Comparison of ENCODE assay signal across 27 cellular contexts in the genomic region with DNA sequence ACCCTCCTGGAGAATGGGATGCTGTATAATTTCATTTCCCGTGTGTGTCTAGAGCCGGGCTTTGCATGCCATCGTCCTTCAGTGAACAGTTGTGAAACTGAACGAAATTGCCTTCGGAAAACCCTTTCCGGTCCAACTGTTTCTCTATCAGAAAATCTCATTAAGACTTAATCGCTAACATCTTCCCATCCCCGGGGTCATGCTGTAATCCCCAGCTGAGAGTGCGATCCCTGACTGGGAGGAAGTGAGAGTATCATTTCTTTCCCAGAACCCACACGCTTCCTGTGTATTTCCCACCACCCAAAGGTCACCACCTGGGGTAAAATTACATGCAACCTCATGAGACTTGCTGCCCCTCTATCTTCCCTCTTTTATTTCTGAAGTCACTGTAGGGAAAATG.
"Had no signal": no experiment of that assay in that cellular context is flagged by ENCODE, and none has a peak within 500 bp of the region (broad histone marks: within the 10 kb centered on the region; RNA-seq: fewer than 3 reads in every experiment).

No MANE protein-coding gene starts in this region.

- H3K27ac ChIP-seq: SJSA1 had no signal

- H3K36me3 ChIP-seq: SJSA1 had no signal

- ATAC-seq: activated CD8-positive, alpha-beta memory T cell treated with anti-CD3 and anti-CD28 coated beads, Interleukin-2, amount 10 ng/mL, durations not matched to agents 7 days and 5 days; activated naive CD8-positive, alpha-beta T cell treated with anti-CD3 and anti-CD28 coated beads, Interleukin-2, amount 50 U/mL, for 24 hours; Panc1 had no signal

- DNase-seq: activated B cell treated with CpG ODN at 0.5 μM for 24 hours; activated CD4-positive, alpha-beta memory T cell treated with anti-CD3 and anti-CD28 coated beads, Interleukin-2, amount 10 ng/mL, durations not matched to agents 7 days and 5 days; activated CD4-positive, alpha-beta T cell treated with anti-CD3 and anti-CD28 coated beads for 4 hours; activated CD4-positive, alpha-beta T cell treated with anti-CD3 and anti-CD28 coated beads, Interleukin-2, amount 50 U/mL, for 1 hour; activated CD4-positive, CD25-positive, alpha-beta regulatory T cell treated with anti-CD3 and anti-CD28 coated beads, Interleukin-2, amount 50 U/mL, for 72 hours; activated CD8-positive, alpha-beta memory T cell treated with anti-CD3 and anti-CD28 coated beads for 24 hours; activated CD8-positive, alpha-beta memory T cell treated with anti-CD3 and anti-CD28 coated beads, Interleukin-2, amount 10 ng/mL, durations not matched to agents 7 days and 5 days; activated CD8-positive, alpha-beta memory T cell treated with anti-CD3 and anti-CD28 coated beads, Interleukin-2, amount 50 U/mL, for 48 hours; activated effector memory CD4-positive, alpha-beta T cell treated with Interleukin-2 at 50 U/mL for 16 hours; activated naive CD4-positive, alpha-beta T cell treated with anti-CD3 and anti-CD28 coated beads, Interleukin-2, amount 10 ng/mL, durations not matched to agents 7 days and 5 days; activated naive CD8-positive, alpha-beta T cell treated with anti-CD3 and anti-CD28 coated beads, Interleukin-2, amount 50 U/mL, for 24 hours; activated T-cell treated with anti-CD3 and anti-CD28 coated beads, Interleukin-2, amount 50 U/mL, for 48 hours; anterior cingulate cortex; central memory CD4-positive, alpha-beta T cell; NCI-H1105; NCI-H1417 treated with DMSO at 0.1 percent for 48 hours; NCI-H187 treated with DMSO at 0.1 percent for 48 hours; NCI-H2081; NCI-H2171 treated with DMSO at 0.1 percent for 48 hours; NCI-H2227 treated with DMSO at 0.1 percent for 48 hours; NCI-H446; NCI-H510A treated with DMSO at 0.1 percent for 48 hours; NCI-H526 treated with DMSO at 0.1 percent for 48 hours; NCI-H774; SHP77 had no signal

- H3K4me1 ChIP-seq: SJSA1 had no signal

- H3K27me3 ChIP-seq: SJSA1 had no signal

- H3K4me3 ChIP-seq: SJSA1 had no signal
